ENCODE assay signal across 27 cellular contexts in genomic region chr13:95723428-95723827, GRCh38. TPM values are rescaled to one million over a fixed set of nuclear protein-coding genes. Genes with fewer than 3 reads are reported as not detected.
DNase-seq lines count a peak whose midpoint lies in the region; ATAC-seq and TF ChIP-seq lines count a peak whose summit lies in the region.
"Had no signal": no experiment of that assay in that cellular context is flagged by ENCODE, and none has a peak within 500 bp of the region (broad histone marks: within the 10 kb centered on the region; RNA-seq: fewer than 3 reads in every experiment).

No MANE protein-coding gene starts in this region.

- H3K4me1 Mint-ChIP-seq in activated CD8-positive, alpha-beta T cell treated with anti-CD3 and anti-CD28 coated beads for 36 hours (ENCODE audit: low read depth) = peaks cover 23% of the 10 kb centered on the region
- H3K4me1 Mint-ChIP-seq in activated CD8-positive, alpha-beta T cell treated with anti-CD3 and anti-CD28 coated beads, Interleukin-2, amount 10 ng/mL, durations not matched to agents 7 days and 5 days (ENCODE audit: low read depth) = peaks cover 7% of the 10 kb centered on the region
- H3K4me1 Mint-ChIP-seq in T-helper 17 cell = peaks cover 5% of the 10 kb centered on the region
- H3K4me1 Mint-ChIP-seq in memory B cell = peaks cover 9% of the 10 kb centered on the region

- CTCF ChIA-PET in activated CD8-positive, alpha-beta T cell treated with anti-CD3 and anti-CD28 coated beads for 36 hours (lab: Charles Lee) = no interaction called here
- CTCF ChIA-PET in activated CD8-positive, alpha-beta T cell treated with anti-CD3 and anti-CD28 coated beads, Interleukin-2, amount 10 ng/mL, durations not matched to agents 7 days and 5 days (lab: Charles Lee) = no interaction called here
- CTCF ChIA-PET in HEK293 (lab: Yijun Ruan, JAX) = interaction anchor here (0.9 kb wide), 1 partner anchor 18 kb away, joined by 4 read pairs; no protein-coding TSS in a partner anchor

- peaks cover 3% of the 10 kb centered on the region for H3K9me3 Mint-ChIP-seq in activated CD8-positive, alpha-beta T cell treated with anti-CD3 and anti-CD28 coated beads for 36 hours
- no peaks in the 10 kb centered on the region for H3K9me3 Mint-ChIP-seq in activated CD8-positive, alpha-beta T cell treated with anti-CD3 and anti-CD28 coated beads, Interleukin-2, amount 10 ng/mL, durations not matched to agents 7 days and 5 days (ENCODE audit: insufficient read depth)
- no peaks in the 10 kb centered on the region for H3K9me3 Mint-ChIP-seq in memory B cell

- no peak for DNase-seq in activated CD8-positive, alpha-beta T cell treated with anti-CD3 and anti-CD28 coated beads for 36 hours
- no peak for DNase-seq in activated CD8-positive, alpha-beta T cell treated with anti-CD3 and anti-CD28 coated beads, Interleukin-2, amount 10 ng/mL, durations not matched to agents 7 days and 5 days
- no peak for DNase-seq in T-helper 17 cell
- DNase-seq in memory B cell (ENCODE audit: low spot score in 2 of 2) = no peak
- DNase-seq in ACHN = no peak
- DNase-seq in osteoblast (ENCODE audit: insufficient read length, low spot score, missing footprints) = no peak
- DNase-seq: activated CD8-positive, alpha-beta memory T cell treated with anti-CD3 and anti-CD28 coated beads for 24 hours; activated T-cell treated with anti-CD3 and anti-CD28 coated beads for 4 hours; CD4-positive, alpha-beta memory T cell; DMS 273 treated with DMSO at 0.1 percent for 48 hours; erythroblast; NCI-H2029; NCI-H2227 treated with DMSO at 0.1 percent for 48 hours; NCI-H748 treated with DMSO at 0.1 percent for 48 hours; posterior cingulate gyrus; right cardiac atrium; Right ventricle myocardium superior; stimulated activated CD4-positive, alpha-beta T cell treated with anti-CD3 and anti-CD28 coated beads, Interleukin-2, amount 100 ng/mL, for 24 hours; stimulated activated CD8-positive, alpha-beta memory T cell treated with anti-CD3 and anti-CD28 coated beads, Interleukin-4, amount 100 ng/mL, for 48 hours; tibial artery had no signal

- no peak overlapping the region for H3K4me3 Mint-ChIP-seq in activated CD8-positive, alpha-beta T cell treated with anti-CD3 and anti-CD28 coated beads for 36 hours
- H3K4me3 Mint-ChIP-seq in activated CD8-positive, alpha-beta T cell treated with anti-CD3 and anti-CD28 coated beads, Interleukin-2, amount 10 ng/mL, durations not matched to agents 7 days and 5 days = no peak overlapping the region
- H3K4me3 Mint-ChIP-seq in T-helper 17 cell (no peak overlapping the region), memory B cell (no peak overlapping the region)
- H3K4me3 Mint-ChIP-seq: activated naive CD8-positive, alpha-beta T cell; CD4-positive, alpha-beta memory T cell had no signal

- POLR2A ChIA-PET in activated CD8-positive, alpha-beta T cell treated with anti-CD3 and anti-CD28 coated beads for 36 hours (lab: Charles Lee) = no interaction called here
- POLR2A ChIA-PET in activated CD8-positive, alpha-beta T cell treated with anti-CD3 and anti-CD28 coated beads, Interleukin-2, amount 10 ng/mL, durations not matched to agents 7 days and 5 days (lab: Charles Lee) = no interaction called here
- POLR2A ChIA-PET in HEK293 (lab: Yijun Ruan, JAX) = interaction anchor here (1.6 kb wide), 1 partner anchor 47 kb away, joined by 5 read pairs; the partner anchor contains the start of gene DNAJC3

- H3K27ac ChIP-seq in HEK293 (ENCODE audit: extremely low read depth, low read depth, low read length) (no peak overlapping the region), osteoblast (ENCODE audit: low read depth, low read length) (no peak overlapping the region)
- H3K27ac ChIP-seq: tibial artery had no signal

- no peaks in the 10 kb centered on the region for H4K20me1 ChIP-seq in osteoblast (ENCODE audit: insufficient read depth, low read length)

- ATAC-seq in activated CD8-positive, alpha-beta T cell treated with anti-CD3 and anti-CD28 coated beads for 36 hours = peak; percentile 10
- ATAC-seq in activated CD8-positive, alpha-beta T cell treated with anti-CD3 and anti-CD28 coated beads, Interleukin-2, amount 10 ng/mL, durations not matched to agents 7 days and 5 days = no peak
- ATAC-seq in T-helper 17 cell (no peak), memory B cell (ENCODE audit: low read depth) (no peak)
- ATAC-seq in activated CD4-positive, CD25-positive, alpha-beta regulatory T cell treated with anti-CD3 and anti-CD28 coated beads, Interleukin-2, amount 50 U/mL, for 24 hours = no peak
- ATAC-seq: HepG2, left lobe of liver, Panc1, right cardiac atrium, SK-N-SH treated with all-trans-retinoic acid at 6 μM for 48 hours had no signal

- H3K27me3 Mint-ChIP-seq in activated CD8-positive, alpha-beta T cell treated with anti-CD3 and anti-CD28 coated beads for 36 hours = no peaks in the 10 kb centered on the region
- no peaks in the 10 kb centered on the region for H3K27me3 Mint-ChIP-seq in activated CD8-positive, alpha-beta T cell treated with anti-CD3 and anti-CD28 coated beads, Interleukin-2, amount 10 ng/mL, durations not matched to agents 7 days and 5 days (ENCODE audit: low read depth)
- no peaks in the 10 kb centered on the region for H3K27me3 Mint-ChIP-seq in T-helper 17 cell
- no peaks in the 10 kb centered on the region for H3K27me3 Mint-ChIP-seq in memory B cell
- H3K27me3 Mint-ChIP-seq: activated naive CD8-positive, alpha-beta T cell; CD4-positive, alpha-beta memory T cell had no signal

- H3K4me1 ChIP-seq in HEK293 (ENCODE audit: control insufficient read depth, insufficient read depth, low read length) = no peaks in the 10 kb centered on the region
- H3K4me1 ChIP-seq in osteoblast (ENCODE audit: insufficient read depth, low read length) = peaks cover 6% of the 10 kb centered on the region
- H3K4me1 ChIP-seq: tibial artery had no signal

- H3K4me2 ChIP-seq in osteoblast (ENCODE audit: insufficient read depth, low read length) = no peak overlapping the region

- H3K79me2 ChIP-seq in osteoblast (ENCODE audit: insufficient read depth, low read length) = peaks cover 47% of the 10 kb centered on the region

- H3K36me3 ChIP-seq in HEK293 (ENCODE audit: control insufficient read depth in 2 of 2, insufficient read depth in 1 of 2, low read length in 2 of 2) (peaks cover 0 to 4% of the 10 kb centered on the region in 2 experiments; a peak in 1 of 3 replicates), osteoblast (ENCODE audit: insufficient read depth, low read length) (peaks cover 5% of the 10 kb centered on the region)

- in situ Hi-C loops in ACHN (cut with HindIII; ENCODE audit: low pct_ligation_motif_present, low pct_unique_long_range_greater_than_20kb, low sequenced_read_pairs) = no loop called here

- H3K27me3 ChIP-seq in osteoblast (ENCODE audit: insufficient read depth, low read length) = no peaks in the 10 kb centered on the region
- H3K27me3 ChIP-seq: tibial artery had no signal

- no peaks in the 10 kb centered on the region for H3K9me3 ChIP-seq in HEK293 (ENCODE audit: control insufficient read depth, insufficient read depth, low read depth, low read length)
- H3K9me3 ChIP-seq in T-helper 17 cell (ENCODE audit: control insufficient read depth, low read length, poor library complexity, severe bottlenecking) = no peaks in the 10 kb centered on the region
- no peaks in the 10 kb centered on the region for H3K9me3 ChIP-seq in osteoblast (ENCODE audit: low read depth, low read length)
- H3K9me3 ChIP-seq: tibial artery had no signal

- H3K27ac Mint-ChIP-seq in activated CD8-positive, alpha-beta T cell treated with anti-CD3 and anti-CD28 coated beads for 36 hours = peak overlapping the region; percentile 17
- no peak overlapping the region for H3K27ac Mint-ChIP-seq in activated CD8-positive, alpha-beta T cell treated with anti-CD3 and anti-CD28 coated beads, Interleukin-2, amount 10 ng/mL, durations not matched to agents 7 days and 5 days
- H3K27ac Mint-ChIP-seq in T-helper 17 cell = peak overlapping the region; percentile 0
- H3K27ac Mint-ChIP-seq in memory B cell = peak overlapping the region; percentile 17
- H3K27ac Mint-ChIP-seq: activated naive CD8-positive, alpha-beta T cell had no signal

- H3K4me3 ChIP-seq in HEK293 (ENCODE audit: low read depth, low read length) (no peak overlapping the region), osteoblast (ENCODE audit: insufficient read depth, low read length) (no peak overlapping the region)
- H3K4me3 ChIP-seq: tibial artery had no signal

- no peak for TF ChIP-seq CTCF in activated CD8-positive, alpha-beta T cell treated with anti-CD3 and anti-CD28 coated beads for 36 hours (IDR thresholded peaks at IDR 0.05)
- TF ChIP-seq CTCF in HEK293 (tag by site-specific recombination; IDR thresholded peaks at IDR 0.05) (no peak), osteoblast (IDR thresholded peaks at IDR 0.05; ENCODE audit: extremely low read depth, low read depth, low read length) (no peak)

- H2AFZ ChIP-seq in osteoblast (ENCODE audit: low read length) = no peak overlapping the region

- intact Hi-C loops in activated CD8-positive, alpha-beta T cell treated with anti-CD3 and anti-CD28 coated beads for 36 hours (cut with micrococcal nuclease) = no loop called here

- H3K36me3 Mint-ChIP-seq in activated CD8-positive, alpha-beta T cell treated with anti-CD3 and anti-CD28 coated beads for 36 hours (ENCODE audit: low read depth) = peaks cover 49% of the 10 kb centered on the region
- peaks cover 30% of the 10 kb centered on the region for H3K36me3 Mint-ChIP-seq in activated CD8-positive, alpha-beta T cell treated with anti-CD3 and anti-CD28 coated beads, Interleukin-2, amount 10 ng/mL, durations not matched to agents 7 days and 5 days (ENCODE audit: low read depth)
- peaks cover 2% of the 10 kb centered on the region for H3K36me3 Mint-ChIP-seq in T-helper 17 cell (ENCODE audit: low read depth)
- H3K36me3 Mint-ChIP-seq in memory B cell = peaks cover 29% of the 10 kb centered on the region

TF ChIP-seq in HEK293, 187 proteins besides CTCF, POLR2A, EP300 and RAD21:
- TF ChIP-seq ZNF184 (tag by site-specific recombination; IDR thresholded peaks at IDR 0.05) = no peak
- peak; percentile 70; the same call in 1 of the 2 replicates for TF ChIP-seq GFI1B (tag by site-specific recombination; IDR thresholded peaks at IDR 0.05)
TF ChIP-seq in HEK293: peak in this region for 1.

RNA-seq across cellular contexts. Expression of gene DNAJC3, which starts 46.5 kb away (rescaled TPM):
- 10 to 100 TPM; 15.9 to 16.8 TPM for total RNA-seq in activated CD8-positive, alpha-beta T cell treated with anti-CD3 and anti-CD28 coated beads for 36 hours
- total RNA-seq in activated CD8-positive, alpha-beta T cell treated with anti-CD3 and anti-CD28 coated beads, Interleukin-2, amount 10 ng/mL, durations not matched to agents 7 days and 5 days = 10 to 100 TPM; 17.4 to 17.8 TPM
- total RNA-seq in T-helper 17 cell (10 to 100 TPM; 20.8 to 24.5 TPM), osteoblast (58.6 and 66.6 TPM in 2 replicates)
